ENCODE assay signal across 1 cellular context in the genomic region with DNA sequence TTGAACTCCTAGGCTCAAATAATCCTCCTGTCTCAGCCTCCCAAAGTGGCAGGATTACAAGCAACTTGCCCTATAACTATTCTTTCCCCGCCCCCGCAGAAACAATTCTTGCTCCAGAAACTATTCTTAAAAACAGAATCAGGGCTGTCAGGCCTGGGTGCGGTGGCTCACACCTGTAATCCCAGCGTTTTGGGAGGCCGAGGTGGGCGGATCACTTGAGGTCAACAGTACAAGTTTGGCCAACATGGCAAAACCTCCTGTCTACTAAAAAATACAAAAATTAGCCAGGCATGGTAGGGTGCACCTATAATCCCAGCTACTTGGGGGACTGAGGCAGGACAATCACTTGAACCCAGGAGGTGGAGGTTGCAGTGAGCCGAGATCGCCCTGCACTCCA.
TF ChIP-seq lines count a peak whose summit lies in the region.

No MANE protein-coding gene starts in this region.

TF ChIP-seq in HepG2, 621 proteins besides CTCF, POLR2A, EP300 and RAD21:
- TF ChIP-seq ZNF44 (CRISPR knock-in tag; IDR thresholded peaks at IDR 0.05), result no peak
- no peak for TF ChIP-seq SIX1 (CRISPR knock-in tag; IDR thresholded peaks at IDR 0.05; ENCODE audit: borderline replicate concordance)
- no peak for TF ChIP-seq NKX3-1 (CRISPR knock-in tag; IDR thresholded peaks at IDR 0.05)
- TF ChIP-seq ZNF143 (CRISPR knock-in tag; IDR thresholded peaks at IDR 0.05), result no peak
- TF ChIP-seq KDM1A (CRISPR knock-in tag; IDR thresholded peaks at IDR 0.05), result no peak
- TF ChIP-seq, protein P1, sequence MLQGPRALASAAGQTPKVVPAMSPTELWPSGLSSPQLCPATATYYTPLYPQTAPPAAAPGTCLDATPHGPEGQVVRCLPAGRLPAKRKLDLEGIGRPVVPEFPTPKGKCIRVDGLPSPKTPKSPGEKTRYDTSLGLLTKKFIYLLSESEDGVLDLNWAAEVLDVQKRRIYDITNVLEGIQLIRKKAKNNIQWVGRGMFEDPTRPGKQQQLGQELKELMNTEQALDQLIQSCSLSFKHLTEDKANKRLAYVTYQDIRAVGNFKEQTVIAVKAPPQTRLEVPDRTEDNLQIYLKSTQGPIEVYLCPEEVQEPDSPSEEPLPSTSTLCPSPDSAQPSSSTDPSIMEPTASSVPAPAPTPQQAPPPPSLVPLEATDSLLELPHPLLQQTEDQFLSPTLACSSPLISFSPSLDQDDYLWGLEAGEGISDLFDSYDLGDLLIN (CRISPR knock-in tag; IDR thresholded peaks at IDR 0.05; ENCODE audit: borderline replicate concordance), result no peak
- TF ChIP-seq ZNF788 (CRISPR knock-in tag; IDR thresholded peaks at IDR 0.05; ENCODE audit: borderline replicate concordance), result no peak
- no peak for TF ChIP-seq MIER3 (CRISPR knock-in tag; IDR thresholded peaks at IDR 0.05; ENCODE audit: borderline replicate concordance)
- TF ChIP-seq HDAC6 (IDR thresholded peaks at IDR 0.05; ENCODE audit: low read depth, low read length), result no peak
- no peak for TF ChIP-seq KLF11 (CRISPR knock-in tag; IDR thresholded peaks at IDR 0.05)
- TF ChIP-seq ZNF333 (CRISPR knock-in tag; IDR thresholded peaks at IDR 0.05; ENCODE audit: borderline replicate concordance), result no peak
- TF ChIP-seq, protein P2, sequence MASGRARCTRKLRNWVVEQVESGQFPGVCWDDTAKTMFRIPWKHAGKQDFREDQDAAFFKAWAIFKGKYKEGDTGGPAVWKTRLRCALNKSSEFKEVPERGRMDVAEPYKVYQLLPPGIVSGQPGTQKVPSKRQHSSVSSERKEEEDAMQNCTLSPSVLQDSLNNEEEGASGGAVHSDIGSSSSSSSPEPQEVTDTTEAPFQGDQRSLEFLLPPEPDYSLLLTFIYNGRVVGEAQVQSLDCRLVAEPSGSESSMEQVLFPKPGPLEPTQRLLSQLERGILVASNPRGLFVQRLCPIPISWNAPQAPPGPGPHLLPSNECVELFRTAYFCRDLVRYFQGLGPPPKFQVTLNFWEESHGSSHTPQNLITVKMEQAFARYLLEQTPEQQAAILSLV (CRISPR knock-in tag; IDR thresholded peaks at IDR 0.05; ENCODE audit: borderline replicate concordance), result no peak
- no peak for TF ChIP-seq SMAD9 (CRISPR knock-in tag; IDR thresholded peaks at IDR 0.05)
- no peak for TF ChIP-seq ZBTB7A (CRISPR knock-in tag; IDR thresholded peaks at IDR 0.05)
- no peak for TF ChIP-seq ZNF337 (CRISPR knock-in tag; IDR thresholded peaks at IDR 0.05; ENCODE audit: borderline replicate concordance, low read depth)
- TF ChIP-seq ZNF879 (CRISPR knock-in tag; IDR thresholded peaks at IDR 0.05), result no peak
- TF ChIP-seq TOE1 (CRISPR knock-in tag; IDR thresholded peaks at IDR 0.05), result no peak
- TF ChIP-seq ZNF292 (CRISPR knock-in tag; IDR thresholded peaks at IDR 0.05; ENCODE audit: borderline replicate concordance, low read depth), result no peak
- no peak for TF ChIP-seq ZSCAN9 (CRISPR knock-in tag; IDR thresholded peaks at IDR 0.05; ENCODE audit: borderline replicate concordance)
- no peak for TF ChIP-seq ZNF230 (CRISPR knock-in tag; IDR thresholded peaks at IDR 0.05)
TF ChIP-seq in HepG2: peak in this region for 0.
